Comparison of ENCODE assay signal across 24 cellular contexts in genomic region chr10:74642901-74643585, GRCh38.
"Had no signal": no experiment of that assay in that cellular context is flagged by ENCODE, and none has a peak within 500 bp of the region (broad histone marks: within the 10 kb centered on the region; RNA-seq: fewer than 3 reads in every experiment).

No MANE protein-coding gene starts in this region.

- H3K4me3 ChIP-seq: cardiac muscle cell, colonic mucosa had no signal

- H3K4me1 ChIP-seq: colonic mucosa had no signal

- DNase-seq: activated CD4-positive, alpha-beta memory T cell treated with anti-CD3 and anti-CD28 coated beads, Interleukin-2, amount 10 ng/mL, durations not matched to agents 7 days and 5 days; activated CD4-positive, alpha-beta T cell treated with anti-CD3 and anti-CD28 coated beads for 36 hours; activated CD4-positive, alpha-beta T cell treated with anti-CD3 and anti-CD28 coated beads, Interleukin-2, amount 50 U/mL, for 1 hour; activated gamma-delta T cell; activated naive CD4-positive, alpha-beta T cell treated with anti-CD3 and anti-CD28 coated beads for 36 hours; activated T-cell treated with anti-CD3 and anti-CD28 coated beads for 4 hours; activated T-cell treated with anti-CD3 and anti-CD28 coated beads, Interleukin-2, amount 50 U/mL, for 48 hours; amygdala; cerebellar nuclear complex; colonic mucosa; MM.1S; NCI-H1105; NCI-H1436; NCI-H1694 treated with DMSO at 0.1 percent for 48 hours; NCI-H2029 treated with DMSO at 0.1 percent for 48 hours; NCI-H345; NCI-H510A; NCI-H526 treated with DMSO at 0.1 percent for 48 hours; SIG-M5; T-helper 1 cell; WERI-Rb-1 had no signal

- H3K27me3 ChIP-seq: cardiac muscle cell, colonic mucosa had no signal

- H3K36me3 ChIP-seq: cardiac muscle cell, colonic mucosa, WERI-Rb-1 had no signal

- ATAC-seq: activated CD4-positive, alpha-beta T cell treated with anti-CD3 and anti-CD28 coated beads for 36 hours; activated T-helper 17 cell treated with anti-CD3 and anti-CD28 coated beads, Interleukin-2, amount 50 U/mL, for 72 hours had no signal

- H3K27ac ChIP-seq: cardiac muscle cell, colonic mucosa had no signal

- FAIRE-seq: astrocyte had no signal

- H3K9me3 ChIP-seq: colonic mucosa had no signal
